1 cellular context compared by ENCODE assay signal in the genomic region with DNA sequence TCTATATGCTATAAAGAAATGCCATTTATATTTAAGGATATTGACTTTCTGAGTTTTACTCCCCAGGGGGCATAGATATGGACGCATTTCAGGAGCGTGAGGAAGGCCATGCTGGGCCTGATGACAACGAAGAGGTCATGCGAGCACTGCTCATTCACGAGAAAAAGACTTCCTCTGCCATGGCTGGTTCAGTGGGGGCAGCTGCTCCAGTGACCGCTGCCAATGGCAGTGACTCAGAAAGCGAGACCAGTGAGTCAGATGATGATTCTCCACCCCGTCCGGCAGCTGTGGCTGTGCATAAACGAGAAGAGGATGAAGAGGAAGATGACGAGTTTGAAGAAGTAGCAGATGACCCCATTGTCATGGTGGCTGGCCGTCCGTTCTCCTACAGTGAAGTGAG.
TF ChIP-seq lines count a peak whose summit lies in the region.

No MANE protein-coding gene starts in this region.

TF ChIP-seq in HCT116, 20 proteins besides CTCF, POLR2A, EP300 and RAD21 (continued from another document):
- TF ChIP-seq, protein P1, sequence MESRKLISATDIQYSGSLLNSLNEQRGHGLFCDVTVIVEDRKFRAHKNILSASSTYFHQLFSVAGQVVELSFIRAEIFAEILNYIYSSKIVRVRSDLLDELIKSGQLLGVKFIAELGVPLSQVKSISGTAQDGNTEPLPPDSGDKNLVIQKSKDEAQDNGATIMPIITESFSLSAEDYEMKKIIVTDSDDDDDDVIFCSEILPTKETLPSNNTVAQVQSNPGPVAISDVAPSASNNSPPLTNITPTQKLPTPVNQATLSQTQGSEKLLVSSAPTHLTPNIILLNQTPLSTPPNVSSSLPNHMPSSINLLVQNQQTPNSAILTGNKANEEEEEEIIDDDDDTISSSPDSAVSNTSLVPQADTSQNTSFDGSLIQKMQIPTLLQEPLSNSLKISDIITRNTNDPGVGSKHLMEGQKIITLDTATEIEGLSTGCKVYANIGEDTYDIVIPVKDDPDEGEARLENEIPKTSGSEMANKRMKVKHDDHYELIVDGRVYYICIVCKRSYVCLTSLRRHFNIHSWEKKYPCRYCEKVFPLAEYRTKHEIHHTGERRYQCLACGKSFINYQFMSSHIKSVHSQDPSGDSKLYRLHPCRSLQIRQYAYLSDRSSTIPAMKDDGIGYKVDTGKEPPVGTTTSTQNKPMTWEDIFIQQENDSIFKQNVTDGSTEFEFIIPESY (IDR thresholded peaks at IDR 0.05; ENCODE audit: extremely low read depth, insufficient replicate concordance, low read length): no peak
- TF ChIP-seq CBX3 (IDR thresholded peaks at IDR 0.05; ENCODE audit: low read depth) (0 out of 2 replicates have a peak, but pooled peaks have one; percentile 36), ZFX (IDR thresholded peaks at IDR 0.05) (no peak), SIN3A (IDR thresholded peaks at IDR 0.05; ENCODE audit: low read depth) (no peak), EZH2phosphoT487 (IDR thresholded peaks at IDR 0.05; ENCODE audit: borderline replicate concordance) (no peak)
TF ChIP-seq in HCT116: peak in this region for 6.
